ENCODE assay signal across 1 cellular context in the genomic region with DNA sequence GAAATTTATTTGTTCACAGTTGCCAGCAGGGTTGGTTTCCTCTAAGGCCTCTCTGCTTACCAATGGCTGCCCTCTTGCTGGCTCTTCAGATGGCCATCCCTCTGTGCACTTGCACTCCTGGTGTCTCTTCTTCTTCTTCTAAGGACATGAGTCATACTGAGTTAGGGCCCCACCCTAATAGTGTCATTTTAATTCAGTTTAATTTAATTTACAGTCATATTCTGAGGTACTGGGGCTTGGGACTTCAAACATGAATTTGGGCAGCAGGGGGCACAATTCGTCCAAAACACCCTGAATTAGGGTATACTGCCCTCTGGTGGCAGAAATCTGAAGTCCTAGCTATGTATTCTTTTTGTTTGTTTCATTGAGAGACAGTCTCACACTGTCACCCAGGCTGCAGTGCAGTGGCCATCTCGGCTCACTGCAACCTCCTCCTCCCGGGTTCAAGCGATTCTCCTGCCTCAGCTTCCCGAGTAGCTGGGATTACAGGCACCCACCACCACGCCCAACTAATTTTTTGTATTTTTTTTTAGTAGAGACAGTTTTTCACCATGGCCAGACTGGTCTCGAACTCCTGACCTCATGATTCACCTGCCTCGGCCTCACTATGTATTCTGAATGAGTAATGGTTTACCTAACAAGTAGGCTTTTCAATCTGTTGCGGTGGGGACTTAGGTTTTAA.
TF ChIP-seq lines count a peak whose summit lies in the region.

No MANE protein-coding gene starts in this region.

TF ChIP-seq in GM12878, 131 proteins besides CTCF, POLR2A, EP300 and RAD21 (continued from another document and continues in another):
- TF ChIP-seq, protein P1, sequence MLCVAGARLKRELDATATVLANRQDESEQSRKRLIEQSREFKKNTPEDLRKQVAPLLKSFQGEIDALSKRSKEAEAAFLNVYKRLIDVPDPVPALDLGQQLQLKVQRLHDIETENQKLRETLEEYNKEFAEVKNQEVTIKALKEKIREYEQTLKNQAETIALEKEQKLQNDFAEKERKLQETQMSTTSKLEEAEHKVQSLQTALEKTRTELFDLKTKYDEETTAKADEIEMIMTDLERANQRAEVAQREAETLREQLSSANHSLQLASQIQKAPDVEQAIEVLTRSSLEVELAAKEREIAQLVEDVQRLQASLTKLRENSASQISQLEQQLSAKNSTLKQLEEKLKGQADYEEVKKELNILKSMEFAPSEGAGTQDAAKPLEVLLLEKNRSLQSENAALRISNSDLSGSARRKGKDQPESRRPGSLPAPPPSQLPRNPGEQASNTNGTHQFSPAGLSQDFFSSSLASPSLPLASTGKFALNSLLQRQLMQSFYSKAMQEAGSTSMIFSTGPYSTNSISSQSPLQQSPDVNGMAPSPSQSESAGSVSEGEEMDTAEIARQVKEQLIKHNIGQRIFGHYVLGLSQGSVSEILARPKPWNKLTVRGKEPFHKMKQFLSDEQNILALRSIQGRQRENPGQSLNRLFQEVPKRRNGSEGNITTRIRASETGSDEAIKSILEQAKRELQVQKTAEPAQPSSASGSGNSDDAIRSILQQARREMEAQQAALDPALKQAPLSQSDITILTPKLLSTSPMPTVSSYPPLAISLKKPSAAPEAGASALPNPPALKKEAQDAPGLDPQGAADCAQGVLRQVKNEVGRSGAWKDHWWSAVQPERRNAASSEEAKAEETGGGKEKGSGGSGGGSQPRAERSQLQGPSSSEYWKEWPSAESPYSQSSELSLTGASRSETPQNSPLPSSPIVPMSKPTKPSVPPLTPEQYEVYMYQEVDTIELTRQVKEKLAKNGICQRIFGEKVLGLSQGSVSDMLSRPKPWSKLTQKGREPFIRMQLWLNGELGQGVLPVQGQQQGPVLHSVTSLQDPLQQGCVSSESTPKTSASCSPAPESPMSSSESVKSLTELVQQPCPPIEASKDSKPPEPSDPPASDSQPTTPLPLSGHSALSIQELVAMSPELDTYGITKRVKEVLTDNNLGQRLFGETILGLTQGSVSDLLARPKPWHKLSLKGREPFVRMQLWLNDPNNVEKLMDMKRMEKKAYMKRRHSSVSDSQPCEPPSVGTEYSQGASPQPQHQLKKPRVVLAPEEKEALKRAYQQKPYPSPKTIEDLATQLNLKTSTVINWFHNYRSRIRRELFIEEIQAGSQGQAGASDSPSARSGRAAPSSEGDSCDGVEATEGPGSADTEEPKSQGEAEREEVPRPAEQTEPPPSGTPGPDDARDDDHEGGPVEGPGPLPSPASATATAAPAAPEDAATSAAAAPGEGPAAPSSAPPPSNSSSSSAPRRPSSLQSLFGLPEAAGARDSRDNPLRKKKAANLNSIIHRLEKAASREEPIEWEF (IDR thresholded peaks at IDR 0.05; ENCODE audit: insufficient replicate concordance, low read depth, low read length) = no peak
- TF ChIP-seq CREM (IDR thresholded peaks at IDR 0.05; ENCODE audit: low read depth) (no peak), CEBPB (IDR thresholded peaks at IDR 0.05; ENCODE audit: borderline replicate concordance in 1 of 2, low read depth in 2 of 2, low read length in 2 of 2) (no peak), ZZZ3 (IDR thresholded peaks at IDR 0.05; ENCODE audit: control insufficient read depth, insufficient read length, low read depth) (no peak), ZSCAN29 (IDR thresholded peaks at IDR 0.05) (0 out of 2 replicates have a peak, but pooled peaks have one; percentile 43), SIN3A (IDR thresholded peaks at IDR 0.05; ENCODE audit: low read depth, low read length) (no peak), PBX3 (IDR thresholded peaks at IDR 0.05; ENCODE audit: insufficient replicate concordance, low read depth, low read length) (no peak), FOXM1 (IDR thresholded peaks at IDR 0.05; ENCODE audit: low read depth, low read length) (peak; percentile 56; the same call in 1 of the 2 replicates), BACH1 (IDR thresholded peaks at IDR 0.05; ENCODE audit: borderline replicate concordance) (no peak), SREBF2 (IDR thresholded peaks at IDR 0.05; ENCODE audit: low read length) (no peak), CBFB (IDR thresholded peaks at IDR 0.05; ENCODE audit: low read depth) (no peak), ZBTB33 (IDR thresholded peaks at IDR 0.05) (no peak), POLR2AphosphoS5 (IDR thresholded peaks at IDR 0.05; ENCODE audit: low read length) (no peak), YBX1 (IDR thresholded peaks at IDR 0.05) (no peak), HDGF (IDR thresholded peaks at IDR 0.05) (peak; percentile 56; the same call in 1 of the 2 replicates), ZBED1 (IDR thresholded peaks at IDR 0.05; ENCODE audit: borderline replicate concordance) (no peak), NRF1 (conservative IDR thresholded peaks at IDR 0.05; ENCODE audit: low read depth, low read length) (no peak), RUNX3 (IDR thresholded peaks at IDR 0.05; ENCODE audit: low read length) (peak; percentile 18; the same call in 1 of the 2 replicates), ZNF217 (IDR thresholded peaks at IDR 0.05) (no peak), SREBF1 (IDR thresholded peaks at IDR 0.05; ENCODE audit: low read length) (no peak), GABPA (IDR thresholded peaks at IDR 0.05; ENCODE audit: low read depth) (no peak), ETV6 (conservative IDR thresholded peaks at IDR 0.05 in 1 of 2, IDR thresholded peaks at IDR 0.05 in 1 of 2; ENCODE audit: borderline replicate concordance in 1 of 2, low read depth in 1 of 2) (no peak), IRF4 (IDR thresholded peaks at IDR 0.05; ENCODE audit: low read depth, low read length) (0 out of 2 replicates have a peak, but pooled peaks have one; percentile 10), TCF3 (IDR thresholded peaks at IDR 0.05; ENCODE audit: borderline replicate concordance, insufficient read depth, low read depth, low read length) (no peak), BCL11A (IDR thresholded peaks at IDR 0.05; ENCODE audit: low read depth, low read length) (no peak), SUPT20H (IDR thresholded peaks at IDR 0.05; ENCODE audit: borderline replicate concordance, control insufficient read depth, low read depth, low read length) (no peak), IKZF2 (IDR thresholded peaks at IDR 0.05) (no peak), TAF1 (IDR thresholded peaks at IDR 0.05; ENCODE audit: borderline replicate concordance, low read depth, low read length) (no peak), SIX5 (IDR thresholded peaks at IDR 0.05; ENCODE audit: low read depth, low read length, severe bottlenecking) (no peak), ATF2 (IDR thresholded peaks at IDR 0.05; ENCODE audit: low read length) (no peak), BHLHE40 (IDR thresholded peaks at IDR 0.05; ENCODE audit: borderline replicate concordance in 1 of 2, low read depth in 2 of 2, low read length in 1 of 2) (0 out of 4 replicates have a peak, but pooled peaks of 1 of the 2 experiments have one; percentile 22), YY1 (IDR thresholded peaks at IDR 0.05; ENCODE audit: low read depth, low read length) (peak; percentile 72), NKRF (conservative IDR thresholded peaks at IDR 0.05) (no peak), CBX3 (IDR thresholded peaks at IDR 0.05; ENCODE audit: borderline replicate concordance, low read depth) (no peak), ZBTB11 (CRISPR knock-in tag; IDR thresholded peaks at IDR 0.05) (no peak), SMAD1 (IDR thresholded peaks at IDR 0.05; ENCODE audit: low read depth, partially characterized antibody) (no peak), MXI1 (IDR thresholded peaks at IDR 0.05; ENCODE audit: low read depth, low read length) (no peak)
- TF ChIP-seq, protein P2, sequence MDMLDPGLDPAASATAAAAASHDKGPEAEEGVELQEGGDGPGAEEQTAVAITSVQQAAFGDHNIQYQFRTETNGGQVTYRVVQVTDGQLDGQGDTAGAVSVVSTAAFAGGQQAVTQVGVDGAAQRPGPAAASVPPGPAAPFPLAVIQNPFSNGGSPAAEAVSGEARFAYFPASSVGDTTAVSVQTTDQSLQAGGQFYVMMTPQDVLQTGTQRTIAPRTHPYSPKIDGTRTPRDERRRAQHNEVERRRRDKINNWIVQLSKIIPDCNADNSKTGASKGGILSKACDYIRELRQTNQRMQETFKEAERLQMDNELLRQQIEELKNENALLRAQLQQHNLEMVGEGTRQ (IDR thresholded peaks at IDR 0.05; ENCODE audit: borderline replicate concordance, low read depth, low read length) = no peak
- TF ChIP-seq, protein P3, sequence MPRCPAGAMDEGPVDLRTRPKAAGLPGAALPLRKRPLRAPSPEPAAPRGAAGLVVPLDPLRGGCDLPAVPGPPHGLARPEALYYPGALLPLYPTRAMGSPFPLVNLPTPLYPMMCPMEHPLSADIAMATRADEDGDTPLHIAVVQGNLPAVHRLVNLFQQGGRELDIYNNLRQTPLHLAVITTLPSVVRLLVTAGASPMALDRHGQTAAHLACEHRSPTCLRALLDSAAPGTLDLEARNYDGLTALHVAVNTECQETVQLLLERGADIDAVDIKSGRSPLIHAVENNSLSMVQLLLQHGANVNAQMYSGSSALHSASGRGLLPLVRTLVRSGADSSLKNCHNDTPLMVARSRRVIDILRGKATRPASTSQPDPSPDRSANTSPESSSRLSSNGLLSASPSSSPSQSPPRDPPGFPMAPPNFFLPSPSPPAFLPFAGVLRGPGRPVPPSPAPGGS (IDR thresholded peaks at IDR 0.05; ENCODE audit: borderline replicate concordance, insufficient read depth, low read depth, low read length, poor library complexity, severe bottlenecking) = no peak
